In the genomic region with DNA sequence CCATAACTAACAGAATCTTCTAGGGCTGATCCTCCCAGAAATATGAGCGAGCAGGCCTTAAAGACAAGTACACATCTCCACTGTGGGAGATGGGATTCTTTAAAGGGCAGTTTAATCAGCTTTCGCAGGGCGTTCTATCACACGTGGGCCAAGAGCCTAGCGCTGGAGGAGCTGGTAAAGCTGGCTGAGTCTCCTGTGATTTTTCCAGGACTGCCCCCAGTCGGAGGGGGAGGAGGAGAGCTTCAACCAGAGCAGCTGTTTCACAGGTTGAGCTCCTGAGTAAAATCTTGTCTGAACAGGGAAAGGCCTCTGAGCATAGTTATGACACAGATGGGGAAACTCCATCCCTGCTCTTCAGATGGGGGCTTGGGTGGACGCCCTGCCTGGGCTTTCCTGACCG, we compare ENCODE assay signal across 30 cellular contexts.
"Had no signal": no experiment of that assay in that cellular context is flagged by ENCODE, and none has a peak within 500 bp of the region (broad histone marks: within the 10 kb centered on the region; RNA-seq: fewer than 3 reads in every experiment).

No MANE protein-coding gene starts in this region.

- DNase-seq: activated CD4-positive, alpha-beta memory T cell treated with anti-CD3 and anti-CD28 coated beads for 36 hours; activated CD4-positive, alpha-beta T cell treated with anti-CD3 and anti-CD28 coated beads for 36 hours; activated CD4-positive, alpha-beta T cell treated with anti-CD3 and anti-CD28 coated beads, Interleukin-2, amount 10 ng/mL, durations not matched to agents 24 days and 14 days; activated CD4-positive, CD25-positive, alpha-beta regulatory T cell; activated CD4-positive, CD25-positive, alpha-beta regulatory T cell treated with anti-CD3 and anti-CD28 coated beads, Interleukin-2, amount 50 U/mL, for 72 hours; activated CD8-positive, alpha-beta memory T cell treated with anti-CD3 and anti-CD28 coated beads, Interleukin-2, amount 10 ng/mL, durations not matched to agents 7 days and 5 days; activated CD8-positive, alpha-beta memory T cell treated with anti-CD3 and anti-CD28 coated beads, Interleukin-2, amount 50 U/mL, for 4 hours; activated CD8-positive, alpha-beta T cell treated with anti-CD3 and anti-CD28 coated beads, Interleukin-2, amount 10 ng/mL, durations not matched to agents 7 days and 5 days; activated effector memory CD4-positive, alpha-beta T cell treated with Interleukin-2 at 50 U/mL for 16 hours; activated gamma-delta T cell treated with Interleukin-2 at 50 U/mL for 16 hours; activated naive CD4-positive, alpha-beta T cell treated with anti-CD3 and anti-CD28 coated beads, Interleukin-2, amount 50 U/mL, for 16 hours; activated naive CD4-positive, alpha-beta T cell treated with Interleukin-2 at 50 U/mL for 16 hours; activated T-cell treated with anti-CD3 and anti-CD28 coated beads for 4 hours; activated T-cell treated with anti-CD3 and anti-CD28 coated beads, Interleukin-2, amount 50 U/mL, for 24 hours; amniotic stem cell; brain microvascular endothelial cell; effector memory CD4-positive, alpha-beta T cell; endodermal cell; foreskin fibroblast; T-helper 1 cell; T-helper 17 cell; T1000 had no signal

- H3K4me3 Mint-ChIP-seq: activated CD4-positive, alpha-beta memory T cell treated with anti-CD3 and anti-CD28 coated beads for 36 hours; activated CD4-positive, alpha-beta T cell treated with anti-CD3 and anti-CD28 coated beads for 36 hours; activated CD4-positive, alpha-beta T cell treated with anti-CD3 and anti-CD28 coated beads, Interleukin-2, amount 10 ng/mL, durations not matched to agents 24 days and 14 days; activated CD8-positive, alpha-beta memory T cell treated with anti-CD3 and anti-CD28 coated beads, Interleukin-2, amount 10 ng/mL, durations not matched to agents 7 days and 5 days; activated CD8-positive, alpha-beta T cell treated with anti-CD3 and anti-CD28 coated beads, Interleukin-2, amount 10 ng/mL, durations not matched to agents 7 days and 5 days; activated naive CD8-positive, alpha-beta T cell; activated T-cell treated with anti-CD3 and anti-CD28 coated beads, Interleukin-2, amount 50 U/mL, for 24 hours; activated T-helper 17 cell treated with anti-CD3 and anti-CD28 coated beads, Interleukin-2, amount 50 U/mL, for 72 hours; central memory CD8-positive, alpha-beta T cell; dendritic cell treated with granulocyte-macrophage colony-stimulating factor and Interleukin-4, amounts not matched to agents 40 ng/mL and 50 ng/mL, for 4 days; endodermal cell; T-helper 17 cell; T-helper 2 cell treated with Interferon-gamma antibody and Interleukin-4, amounts not matched to agents 5 μg/mL and 100 μg/mL, for 36 hours had no signal

- H3K36me3 ChIP-seq: brain microvascular endothelial cell had no signal

- H3K4me3 ChIP-seq: coronary artery, dorsolateral prefrontal cortex had no signal

- H3K9me3 Mint-ChIP-seq: activated T-cell treated with anti-CD3 and anti-CD28 coated beads, Interleukin-2, amount 50 U/mL, for 24 hours; activated T-helper 17 cell treated with anti-CD3 and anti-CD28 coated beads, Interleukin-2, amount 50 U/mL, for 72 hours; central memory CD8-positive, alpha-beta T cell; endodermal cell had no signal

- H3K27me3 ChIP-seq: brain microvascular endothelial cell, dorsolateral prefrontal cortex had no signal

- H3K4me1 Mint-ChIP-seq: activated T-helper 17 cell treated with anti-CD3 and anti-CD28 coated beads, Interleukin-2, amount 50 U/mL, for 72 hours; endodermal cell had no signal

- ATAC-seq: activated CD4-positive, alpha-beta T cell treated with anti-CD3 and anti-CD28 coated beads for 36 hours; activated CD8-positive, alpha-beta memory T cell treated with anti-CD3 and anti-CD28 coated beads, Interleukin-2, amount 10 ng/mL, durations not matched to agents 7 days and 5 days; activated CD8-positive, alpha-beta T cell treated with anti-CD3 and anti-CD28 coated beads, Interleukin-2, amount 10 ng/mL, durations not matched to agents 7 days and 5 days; activated T-helper 17 cell treated with anti-CD3 and anti-CD28 coated beads, Interleukin-2, amount 50 U/mL, for 72 hours; esophagus mucosa; T-helper 17 cell had no signal

- H3K27ac ChIP-seq: brain microvascular endothelial cell, coronary artery had no signal

- H3K36me3 Mint-ChIP-seq: activated CD4-positive, alpha-beta memory T cell treated with anti-CD3 and anti-CD28 coated beads for 36 hours; activated naive CD8-positive, alpha-beta T cell had no signal

- H3K27me3 Mint-ChIP-seq: activated CD4-positive, alpha-beta memory T cell treated with anti-CD3 and anti-CD28 coated beads for 36 hours; activated CD4-positive, alpha-beta T cell treated with anti-CD3 and anti-CD28 coated beads for 36 hours; activated naive CD8-positive, alpha-beta T cell; activated T-cell treated with anti-CD3 and anti-CD28 coated beads, Interleukin-2, amount 50 U/mL, for 24 hours; activated T-helper 17 cell treated with anti-CD3 and anti-CD28 coated beads, Interleukin-2, amount 50 U/mL, for 72 hours; central memory CD8-positive, alpha-beta T cell had no signal

- H3K27ac Mint-ChIP-seq: activated CD4-positive, alpha-beta memory T cell treated with anti-CD3 and anti-CD28 coated beads for 36 hours; activated CD4-positive, alpha-beta T cell treated with anti-CD3 and anti-CD28 coated beads for 36 hours; activated CD4-positive, alpha-beta T cell treated with anti-CD3 and anti-CD28 coated beads, Interleukin-2, amount 10 ng/mL, durations not matched to agents 24 days and 14 days; activated CD8-positive, alpha-beta memory T cell treated with anti-CD3 and anti-CD28 coated beads, Interleukin-2, amount 10 ng/mL, durations not matched to agents 7 days and 5 days; activated CD8-positive, alpha-beta T cell treated with anti-CD3 and anti-CD28 coated beads, Interleukin-2, amount 10 ng/mL, durations not matched to agents 7 days and 5 days; activated naive CD8-positive, alpha-beta T cell; activated T-cell treated with anti-CD3 and anti-CD28 coated beads, Interleukin-2, amount 50 U/mL, for 24 hours; activated T-helper 17 cell treated with anti-CD3 and anti-CD28 coated beads, Interleukin-2, amount 50 U/mL, for 72 hours; dendritic cell treated with granulocyte-macrophage colony-stimulating factor and Interleukin-4, amounts not matched to agents 40 ng/mL and 50 ng/mL, for 4 days; endodermal cell; T-helper 17 cell; T-helper 2 cell treated with Interferon-gamma antibody and Interleukin-4, amounts not matched to agents 5 μg/mL and 100 μg/mL, for 36 hours had no signal
